Comparison of ENCODE assay signal across 8 cellular contexts in the genomic region with DNA sequence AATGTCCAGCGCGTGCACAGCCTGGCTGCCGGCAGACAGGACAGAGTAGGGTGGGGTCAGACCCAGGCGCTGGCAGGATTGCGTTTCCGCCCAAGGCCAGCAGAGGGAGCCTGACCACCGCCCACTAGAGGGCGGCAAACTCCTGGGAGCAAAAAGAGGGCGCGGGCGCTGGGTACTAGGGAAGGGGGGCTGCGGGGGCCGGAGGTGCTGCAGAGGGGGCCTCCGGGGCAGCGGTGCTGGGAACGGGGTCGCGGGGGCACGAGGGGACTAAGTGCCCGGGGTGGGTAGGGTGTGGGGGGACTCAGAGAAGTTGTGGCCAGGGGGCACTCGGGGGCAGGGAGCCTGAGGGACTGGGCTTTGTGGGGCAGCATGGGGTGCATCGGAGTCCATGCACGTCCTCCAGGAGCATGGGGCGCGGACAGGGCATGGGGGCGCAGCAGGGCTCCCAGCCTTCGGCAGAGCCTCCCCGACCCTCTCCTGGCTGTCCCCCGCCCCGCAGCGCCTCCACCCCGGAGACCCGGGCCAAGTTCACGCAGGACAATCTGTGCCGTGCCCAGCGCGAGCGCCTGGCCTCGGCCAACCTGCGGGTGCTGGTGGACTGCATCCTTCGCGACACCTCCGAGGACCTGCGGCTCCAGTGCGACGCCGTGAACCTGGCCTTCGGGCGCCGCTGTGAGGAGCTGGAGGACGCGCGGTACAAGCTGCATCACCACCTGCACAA. TPM values are rescaled to one million over a fixed set of nuclear protein-coding genes. Genes with fewer than 3 reads are reported as not detected.
A peak's percentile ranks its signal among the peaks of the same experiment; 100 is the strongest.
DNase-seq lines count a peak whose midpoint lies in the region; ATAC-seq and TF ChIP-seq lines count a peak whose summit lies in the region.

No MANE protein-coding gene starts in this region.

- H3K4me1 ChIP-seq in Panc1 (ENCODE audit: control insufficient read depth, insufficient read depth, low read length): no peaks in the 10 kb centered on the region

- H3K9me3 Mint-ChIP-seq in activated T-helper 1 cell treated with anti-CD3 and anti-CD28 coated beads, Interleukin-12 subunit alpha, Interleukin-12 subunit beta, Interleukin-2, Interleukin-4 antibody, amounts not matched to agents 30 ng/mL and 10 ng/mL and 1 ng/mL, durations not matched to agents 14 hours and 24 hours and 36 hours: no peaks in the 10 kb centered on the region

- H3K27ac Mint-ChIP-seq in activated T-helper 1 cell treated with anti-CD3 and anti-CD28 coated beads, Interleukin-12 subunit alpha, Interleukin-12 subunit beta, Interleukin-2, Interleukin-4 antibody, amounts not matched to agents 30 ng/mL and 10 ng/mL and 1 ng/mL, durations not matched to agents 14 hours and 24 hours and 36 hours: no peak overlapping the region

- in situ Hi-C loops in Panc1 (cut with HindIII; ENCODE audit: low pct_unique_long_range_greater_than_20kb, low sequenced_read_pairs): no loop called here

- H3K36me3 Mint-ChIP-seq in activated T-helper 1 cell treated with anti-CD3 and anti-CD28 coated beads, Interleukin-12 subunit alpha, Interleukin-12 subunit beta, Interleukin-2, Interleukin-4 antibody, amounts not matched to agents 30 ng/mL and 10 ng/mL and 1 ng/mL, durations not matched to agents 14 hours and 24 hours and 36 hours (ENCODE audit: low read depth): no peaks in the 10 kb centered on the region

- peak; percentile 65 for DNase-seq in COLO829 (ENCODE audit: low spot score)
- DNase-seq in Panc1 (ENCODE audit: low read depth, low spot score): peak; percentile 32
- peak; percentile 56 for DNase-seq in activated T-helper 1 cell treated with anti-CD3 and anti-CD28 coated beads, Interleukin-12 subunit alpha, Interleukin-12 subunit beta, Interleukin-2, Interleukin-4 antibody, amounts not matched to agents 30 ng/mL and 10 ng/mL and 1 ng/mL, durations not matched to agents 14 hours and 24 hours and 36 hours (ENCODE audit: low spot score)
- peak in 27 of 42 donors; percentile 34 to 79 (median 57) for DNase-seq in head of caudate nucleus
- DNase-seq in stimulated activated CD4-positive, alpha-beta T cell treated with anti-CD3 and anti-CD28 coated beads, Interleukin-12 subunit alpha, Interleukin-12 subunit beta, amount 100 ng/mL, for 4 hours: peak; percentile 62
- no peak for DNase-seq in NCI-H226

- TF ChIP-seq CTCF in Panc1 (IDR thresholded peaks at IDR 0.05): peak; percentile 97

- no peaks in the 10 kb centered on the region for H3K9me3 ChIP-seq in Panc1 (ENCODE audit: control insufficient read depth, insufficient read depth, low read depth, low read length)

- no peak overlapping the region for H3K4me3 ChIP-seq in Panc1 (ENCODE audit: low read depth in 2 of 2, low read length in 2 of 2)

- intact Hi-C loops in Panc1 (cut with micrococcal nuclease; ENCODE audit: unreplicated experiment): loop anchor here (5.0 kb wide), 1 partner anchor 83 kb away; no protein-coding TSS in a partner anchor
- intact Hi-C loops in activated T-helper 1 cell treated with anti-CD3 and anti-CD28 coated beads, Interleukin-12 subunit alpha, Interleukin-12 subunit beta, Interleukin-2, Interleukin-4 antibody, amounts not matched to agents 30 ng/mL and 10 ng/mL and 1 ng/mL, durations not matched to agents 14 hours and 24 hours and 36 hours (cut with micrococcal nuclease): loop anchor here (1.0 to 10.0 kb wide), 2 partner anchors 80 to 241 kb away; no protein-coding TSS in a partner anchor
- intact Hi-C loops in head of caudate nucleus (cut with DNase I): no loop called here

- POLR2A ChIA-PET in Panc1 (lab: Charles Lee): no interaction called here

- H3K27me3 Mint-ChIP-seq in activated T-helper 1 cell treated with anti-CD3 and anti-CD28 coated beads, Interleukin-12 subunit alpha, Interleukin-12 subunit beta, Interleukin-2, Interleukin-4 antibody, amounts not matched to agents 30 ng/mL and 10 ng/mL and 1 ng/mL, durations not matched to agents 14 hours and 24 hours and 36 hours (ENCODE audit: insufficient read depth): no peaks in the 10 kb centered on the region

- H3K36me3 ChIP-seq in Panc1 (ENCODE audit: control insufficient read depth, insufficient read depth, low read length): no peaks in the 10 kb centered on the region

- no peak overlapping the region for H3K4me3 Mint-ChIP-seq in activated T-helper 1 cell treated with anti-CD3 and anti-CD28 coated beads, Interleukin-12 subunit alpha, Interleukin-12 subunit beta, Interleukin-2, Interleukin-4 antibody, amounts not matched to agents 30 ng/mL and 10 ng/mL and 1 ng/mL, durations not matched to agents 14 hours and 24 hours and 36 hours

- H3K27ac ChIP-seq in Panc1 (ENCODE audit: low read length): no peak overlapping the region

- CTCF ChIA-PET in Panc1 (lab: Charles Lee): no interaction called here

- ATAC-seq in GM19324 (IDR thresholded peaks at IDR 0.05; ENCODE audit: low FRiP score, unreplicated experiment) (peak; percentile 78), HG03439 (IDR thresholded peaks at IDR 0.05; ENCODE audit: unreplicated experiment) (peak; percentile 80), Panc1 (peak; percentile 91)

- no peaks in the 10 kb centered on the region for H3K27me3 ChIP-seq in Panc1 (ENCODE audit: control insufficient read depth, insufficient read depth, low read length)

- no TSS peak for BruUV-seq in Panc1 (replicated peaks; lab: Mats Ljungman, UMichigan)

- H3K4me1 Mint-ChIP-seq in activated T-helper 1 cell treated with anti-CD3 and anti-CD28 coated beads, Interleukin-12 subunit alpha, Interleukin-12 subunit beta, Interleukin-2, Interleukin-4 antibody, amounts not matched to agents 30 ng/mL and 10 ng/mL and 1 ng/mL, durations not matched to agents 14 hours and 24 hours and 36 hours (ENCODE audit: low read depth): no peaks in the 10 kb centered on the region

RNA-seq across cellular contexts. Expression of a gene that starts 3.2 kb away (rescaled TPM):
- 0.26 TPM for total RNA-seq in Panc1 (2021; ENCODE audit: unreplicated experiment)
- polyA plus RNA-seq in Panc1 (2012; ENCODE audit: insufficient read length): 1.8 TPM
- 0.27 and 0.29 TPM in 2 replicates for total RNA-seq in activated T-helper 1 cell treated with anti-CD3 and anti-CD28 coated beads, Interleukin-12 subunit alpha, Interleukin-12 subunit beta, Interleukin-2, Interleukin-4 antibody, amounts not matched to agents 30 ng/mL and 10 ng/mL and 1 ng/mL, durations not matched to agents 14 hours and 24 hours and 36 hours
